ENCODE assay signal across 8 cellular contexts in the genomic region with DNA sequence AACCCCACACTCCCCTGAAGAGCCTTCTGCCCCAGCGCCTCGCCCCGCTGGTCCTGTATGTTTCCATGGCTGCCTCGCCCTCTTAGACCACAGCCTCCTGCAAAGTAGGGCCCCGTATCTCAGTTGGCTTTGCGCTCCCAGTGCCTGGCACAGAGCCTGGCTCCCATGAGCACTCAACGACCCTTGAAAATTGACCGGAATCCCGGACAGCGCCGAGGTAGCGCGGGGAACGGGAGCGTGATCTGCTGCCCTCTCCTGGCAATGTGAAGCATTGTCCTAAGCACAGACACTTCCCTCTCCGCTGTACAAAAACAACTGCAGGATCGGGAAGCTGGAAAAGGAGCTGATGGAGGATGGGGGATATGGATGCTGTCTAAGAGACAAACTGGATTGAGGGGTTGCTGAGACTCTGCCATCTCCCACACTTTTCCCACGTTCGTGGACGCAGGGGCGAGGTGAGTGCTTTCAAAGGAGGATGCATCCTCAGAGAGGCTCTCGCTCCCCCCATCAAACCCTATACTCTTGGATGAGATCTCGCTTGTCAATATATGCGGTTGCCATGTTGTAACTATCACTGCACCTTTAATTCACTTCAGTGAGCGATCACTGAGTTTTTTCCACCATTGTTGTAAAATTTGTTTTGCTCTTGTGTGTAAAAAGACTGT. TPM values are rescaled to one million over a fixed set of nuclear protein-coding genes. Genes with fewer than 3 reads are reported as not detected.
A peak's percentile ranks its signal among the peaks of the same experiment; 100 is the strongest.
DNase-seq lines count a peak whose midpoint lies in the region; ATAC-seq, FAIRE-seq and TF ChIP-seq lines count a peak whose summit lies in the region.

No MANE protein-coding gene starts in this region.

- 9% methylated on average over 13 of the region's 25 CpGs for WGBS in A549 (ENCODE audit: missing lambda C conversion rate)

- TF ChIP-seq CTCF in A549 (IDR thresholded peaks at IDR 0.05) (peak; percentile 72), GM13977 (IDR thresholded peaks at IDR 0.05; ENCODE audit: extremely low read depth, insufficient read depth, missing control alignments) (peak; percentile 78)

- no peak for TF ChIP-seq EP300 in A549 (IDR thresholded peaks at IDR 0.05)

- in situ Hi-C loops in GM13977 (cut with MboI; ENCODE audit: low pct_unique_long_range_greater_than_20kb, low sequenced_read_pairs, unreplicated experiment): no loop called here

- peak overlapping the region; percentile 83 for H3K4me2 ChIP-seq in A549

- H3K27ac ChIP-seq in A549: no peak overlapping the region

- CTCF ChIA-PET in A549 (lab: Yijun Ruan, JAX): interaction anchor here (0.6 to 4.2 kb wide), 39 partner anchors 9 to 1262 kb away, joined by 3 to 57 read pairs (median 5); a partner anchor contains a TSS

- H3K9me3 ChIP-seq in A549: no peaks in the 10 kb centered on the region

- H3K4me1 ChIP-seq in A549: 0 out of 3 replicates have a peak, but pooled peaks cover 6% of the 10 kb centered on the region

- peak; percentile 92 for FAIRE-seq in A549 (lab: Jason Lieb, UNC)

- TF ChIP-seq POLR2A in A549 (IDR thresholded peaks at IDR 0.05; ENCODE audit: low read length): no peak

- peak overlapping the region; percentile 27; the same call in 2 of the 3 replicates for H3K4me3 ChIP-seq in A549

- peak; percentile 64 to 74 for TF ChIP-seq RAD21 in A549 (conservative IDR thresholded peaks at IDR 0.05 in 1 of 2, IDR thresholded peaks at IDR 0.05 in 1 of 2)

- ATAC-seq in A549 (peak; percentile 96 to 98), HG02981 (IDR thresholded peaks at IDR 0.05; ENCODE audit: unreplicated experiment) (no peak)

- DNase-seq in A549 (ENCODE audit: low read depth in 1 of 2, low spot score in 1 of 2) (peak; percentile 62 to 68), GM13977 (ENCODE audit: low spot score) (peak; percentile 66), NCI-H2227 (lab: John Stamatoyannopoulos, UW; ENCODE audit: unreplicated experiment) (peak; percentile 69), ecto neural progenitor cell (ENCODE audit: low spot score) (peak; percentile 81), lung microvascular endothelial cell (ENCODE audit: low read depth in 2 of 2) (peak; percentile 60 to 66)
- peak; percentile 39 for DNase-seq in activated CD4-positive, alpha-beta T cell treated with anti-CD3 and anti-CD28 coated beads, Interleukin-2, amount 50 U/mL, for 1 hour
- peak; percentile 21 for DNase-seq in stimulated activated CD8-positive, alpha-beta memory T cell treated with anti-CD3 and anti-CD28 coated beads, Interleukin-4, amount 100 ng/mL, for 24 hours (ENCODE audit: low read depth)

- POLR2A ChIA-PET in A549 (lab: Yijun Ruan, JAX): interaction anchor here (1.0 to 1.4 kb wide), 2 partner anchors 12 to 29 kb away, joined by 3 to 4 read pairs; a partner anchor contains a TSS

TF ChIP-seq in A549, 52 proteins besides CTCF, POLR2A, EP300 and RAD21:
- no peak for TF ChIP-seq EHMT2 (IDR thresholded peaks at IDR 0.05; ENCODE audit: low read depth)
- no peak for TF ChIP-seq FOSL2 (IDR thresholded peaks at IDR 0.05)
- TF ChIP-seq FOSL2 (CRISPR knock-in tag; IDR thresholded peaks at IDR 0.05): no peak
- TF ChIP-seq MAFK (IDR thresholded peaks at IDR 0.05; ENCODE audit: partially characterized antibody): no peak
- TF ChIP-seq CBX8 (IDR thresholded peaks at IDR 0.05): 0 out of 2 replicates have a peak, but pooled peaks have one; percentile 19
- peak; percentile 74 for TF ChIP-seq SMC3 (IDR thresholded peaks at IDR 0.05)
- TF ChIP-seq, protein P1, sequence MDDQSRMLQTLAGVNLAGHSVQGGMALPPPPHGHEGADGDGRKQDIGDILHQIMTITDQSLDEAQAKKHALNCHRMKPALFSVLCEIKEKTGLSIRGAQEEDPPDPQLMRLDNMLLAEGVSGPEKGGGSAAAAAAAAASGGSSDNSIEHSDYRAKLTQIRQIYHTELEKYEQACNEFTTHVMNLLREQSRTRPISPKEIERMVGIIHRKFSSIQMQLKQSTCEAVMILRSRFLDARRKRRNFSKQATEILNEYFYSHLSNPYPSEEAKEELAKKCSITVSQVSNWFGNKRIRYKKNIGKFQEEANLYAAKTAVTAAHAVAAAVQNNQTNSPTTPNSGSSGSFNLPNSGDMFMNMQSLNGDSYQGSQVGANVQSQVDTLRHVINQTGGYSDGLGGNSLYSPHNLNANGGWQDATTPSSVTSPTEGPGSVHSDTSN (IDR thresholded peaks at IDR 0.05): no peak
- TF ChIP-seq ZSCAN20 (CRISPR knock-in tag; IDR thresholded peaks at IDR 0.05): no peak
- TF ChIP-seq NFE2L2 (conservative IDR thresholded peaks at IDR 0.05; ENCODE audit: low read length): no peak
- no peak for TF ChIP-seq CBX2 (IDR thresholded peaks at IDR 0.05; ENCODE audit: borderline replicate concordance, low read depth)
- no peak for TF ChIP-seq GATA3 (IDR thresholded peaks at IDR 0.05; ENCODE audit: borderline replicate concordance)
- TF ChIP-seq JUN (IDR thresholded peaks at IDR 0.05): no peak
- no peak for TF ChIP-seq JUNB (IDR thresholded peaks at IDR 0.05)
- no peak for TF ChIP-seq EHF (CRISPR knock-in tag; IDR thresholded peaks at IDR 0.05)
- no peak for TF ChIP-seq NR3C1 (IDR thresholded peaks at IDR 0.05)
- TF ChIP-seq, protein P2, sequence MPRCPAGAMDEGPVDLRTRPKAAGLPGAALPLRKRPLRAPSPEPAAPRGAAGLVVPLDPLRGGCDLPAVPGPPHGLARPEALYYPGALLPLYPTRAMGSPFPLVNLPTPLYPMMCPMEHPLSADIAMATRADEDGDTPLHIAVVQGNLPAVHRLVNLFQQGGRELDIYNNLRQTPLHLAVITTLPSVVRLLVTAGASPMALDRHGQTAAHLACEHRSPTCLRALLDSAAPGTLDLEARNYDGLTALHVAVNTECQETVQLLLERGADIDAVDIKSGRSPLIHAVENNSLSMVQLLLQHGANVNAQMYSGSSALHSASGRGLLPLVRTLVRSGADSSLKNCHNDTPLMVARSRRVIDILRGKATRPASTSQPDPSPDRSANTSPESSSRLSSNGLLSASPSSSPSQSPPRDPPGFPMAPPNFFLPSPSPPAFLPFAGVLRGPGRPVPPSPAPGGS (IDR thresholded peaks at IDR 0.05): no peak

RNA-seq across cellular contexts. Expression of a gene that starts 10.7 kb away (rescaled TPM):
- polyA plus RNA-seq in A549 (2011; rRNA removed) (108 and 125 TPM in 2 replicates), A549 (2017; fragmentation: RNase III; extraction: RNeasy Plus Mini Kit Qiagen cat#74134 plus additional on column Dnase treatment) (123 to 140 TPM (median 137 TPM) in 3 replicates)
- polyA plus RNA-seq in A549 (2012; cell fraction: cytosol; rRNA removed): 109 TPM in 2 replicates
- polyA plus RNA-seq in A549 (2012; cell fraction: nucleus; rRNA removed): 116 and 128 TPM in 2 replicates
- polyA minus RNA-seq in A549 (2011; rRNA and poly(A)+ RNA removed): 95.0 and 120 TPM in 2 replicates
- total RNA-seq in lung microvascular endothelial cell: 24.8 and 44.0 TPM in 2 replicates

RNA-seq across cellular contexts. Expression of a gene that starts 28.4 kb away (rescaled TPM):
- polyA plus RNA-seq in A549 (2011; rRNA removed): 23.7 and 28.4 TPM in 2 replicates
- 29.5 and 30.4 TPM in 2 replicates for polyA plus RNA-seq in A549 (2012; cell fraction: cytosol; rRNA removed)
- 77.0 and 80.9 TPM in 2 replicates for polyA plus RNA-seq in A549 (2012; cell fraction: nucleus; rRNA removed)
- 17.5 to 23.2 TPM (median 20.5 TPM) in 3 replicates for polyA plus RNA-seq in A549 (2017; fragmentation: RNase III; extraction: RNeasy Plus Mini Kit Qiagen cat#74134 plus additional on column Dnase treatment)
- polyA minus RNA-seq in A549 (2011; rRNA and poly(A)+ RNA removed): 46.0 and 60.4 TPM in 2 replicates
- total RNA-seq in lung microvascular endothelial cell: 7.6 and 12.1 TPM in 2 replicates

RNA-seq across cellular contexts. Expression of a gene that starts 50.8 kb away (rescaled TPM):
- not detected in 2 replicates for polyA plus RNA-seq in A549 (2011; rRNA removed)
- polyA plus RNA-seq in A549 (2012; cell fraction: cytosol; rRNA removed): not detected in 2 replicates
- polyA plus RNA-seq in A549 (2012; cell fraction: nucleus; rRNA removed): not detected in 2 replicates
- polyA plus RNA-seq in A549 (2017; fragmentation: RNase III; extraction: RNeasy Plus Mini Kit Qiagen cat#74134 plus additional on column Dnase treatment): not detected in 3 replicates
- not detected in 2 replicates for polyA minus RNA-seq in A549 (2011; rRNA and poly(A)+ RNA removed)
- not detected in 2 replicates for total RNA-seq in lung microvascular endothelial cell

Comparison
In these comparisons a context has a peak if more than half of its experiments do, and no peak if none do; other contexts are left out.
1. DNase-seq: peak in every context shown above with its lines; median percentile 81 in ecto neural progenitor cell; 69 in NCI-H2227; 66 in GM13977; 65 in A549; 63 in lung microvascular endothelial cell; 39 in activated CD4-positive, alpha-beta T cell treated with anti-CD3 and anti-CD28 coated beads, Interleukin-2, amount 50 U/mL, for 1 hour; 21 in stimulated activated CD8-positive, alpha-beta memory T cell treated with anti-CD3 and anti-CD28 coated beads, Interleukin-4, amount 100 ng/mL, for 24 hours.